21 cellular contexts compared by ENCODE assay signal in genomic region chr11:72648737-72649136, GRCh38. TPM values are rescaled to one million over a fixed set of nuclear protein-coding genes. Genes with fewer than 3 reads are reported as not detected.
"Had no signal": no experiment of that assay in that cellular context is flagged by ENCODE, and none has a peak within 500 bp of the region (broad histone marks: within the 10 kb centered on the region; RNA-seq: fewer than 3 reads in every experiment).

No MANE protein-coding gene starts in this region.

- H3K36me3 ChIP-seq: colonic mucosa, esophagus squamous epithelium, lower lobe of right lung, prostate gland, right atrium auricular region, sigmoid colon, thoracic aorta, tibial nerve, upper lobe of left lung had no signal

- H3K27me3 ChIP-seq: colonic mucosa, esophagus squamous epithelium, right atrium auricular region, sigmoid colon, tibial nerve, upper lobe of left lung had no signal

- ATAC-seq: left ventricle myocardium superior; lower lobe of right lung; natural killer cell; stimulated activated memory B cell treated with anti-CD40 and anti-IgM and Interleukin-4, amounts not matched to agents 10 μg/mL and 1 μg/mL and 100 μg/mL, for 72 hours; stimulated activated naive CD8-positive, alpha-beta T cell treated with anti-CD3 and anti-CD28 coated beads, Interleukin-15, Interleukin-2, amounts not matched to agents 100 U/mL and 50 U/mL, for 24 hours had no signal

- DNase-seq: colonic mucosa; effector memory CD4-positive, alpha-beta T cell; erythroblast; esophagus squamous epithelium; foreskin melanocyte; left ventricle myocardium superior; lower lobe of right lung; natural killer cell; sigmoid colon; stimulated activated CD4-positive, alpha-beta T cell treated with anti-CD3 and anti-CD28 coated beads, Interleukin-2, amount 100 ng/mL, for 24 hours; stimulated activated CD4-positive, alpha-beta T cell treated with anti-CD3 and anti-CD28 coated beads, Interleukin-4, amount 100 ng/mL, for 4 hours; stimulated activated naive CD8-positive, alpha-beta T cell treated with anti-CD3 and anti-CD28 coated beads, Interleukin-15, Interleukin-2, amounts not matched to agents 100 U/mL and 50 U/mL, for 24 hours; substantia nigra; upper lobe of left lung had no signal

- H3K4me3 ChIP-seq: colonic mucosa, esophagus squamous epithelium, lower lobe of right lung, prostate gland, right atrium auricular region, sigmoid colon, thoracic aorta, tibial nerve, upper lobe of left lung had no signal

- H3K4me1 ChIP-seq: colonic mucosa, esophagus squamous epithelium, lower lobe of right lung, prostate gland, right atrium auricular region, tibial nerve, upper lobe of left lung had no signal

- H3K9me3 ChIP-seq: colonic mucosa, esophagus squamous epithelium, lower lobe of right lung, prostate gland, right atrium auricular region, sigmoid colon, thoracic aorta, tibial nerve, upper lobe of left lung had no signal

- FAIRE-seq: keratinocyte had no signal

- H3K27ac ChIP-seq: colonic mucosa, esophagus squamous epithelium, lower lobe of right lung, prostate gland, right atrium auricular region, sigmoid colon, thoracic aorta, tibial nerve, upper lobe of left lung had no signal

RNA-seq across cellular contexts. Expression of gene PDE2A, which starts 25.5 kb away (rescaled TPM):
- total RNA-seq: osteocyte had no signal
